11 cellular contexts compared by ENCODE assay signal in the genomic region with DNA sequence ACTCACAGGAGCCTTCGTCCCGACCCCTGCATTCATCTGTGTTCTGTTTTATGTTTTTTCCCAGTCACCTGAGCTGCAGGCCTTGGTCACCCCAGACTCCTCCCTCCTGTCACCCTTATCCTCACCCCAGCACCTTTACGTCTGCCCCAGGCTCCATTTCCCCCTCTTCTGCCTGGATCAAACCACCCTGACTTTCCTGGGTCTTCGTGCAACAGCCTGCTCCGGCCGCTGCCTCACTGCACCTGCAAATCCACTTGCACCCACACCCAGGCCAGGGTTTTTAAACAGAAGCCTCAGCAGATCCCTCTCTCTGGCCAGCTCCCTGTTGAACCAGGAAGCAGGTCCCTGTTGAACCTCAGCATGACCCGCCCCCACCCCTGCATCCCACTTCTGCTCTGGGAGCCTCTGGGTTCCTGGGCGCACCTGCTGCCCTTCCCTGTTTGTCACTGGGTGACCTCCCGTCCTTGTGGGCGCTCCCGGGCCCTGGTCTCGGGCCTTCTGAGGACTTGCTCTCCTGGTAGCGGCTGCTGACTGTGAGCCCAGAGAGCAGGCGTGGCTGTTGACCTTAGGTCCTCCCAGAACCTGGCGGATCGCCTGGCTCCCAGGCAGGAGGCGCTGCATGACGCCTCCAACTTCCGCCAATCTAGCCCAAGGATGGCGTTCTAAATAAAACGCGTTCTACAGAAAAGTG. TPM values are rescaled to one million over a fixed set of nuclear protein-coding genes. Genes with fewer than 3 reads are reported as not detected.
DNase-seq lines count a peak whose midpoint lies in the region; ATAC-seq and TF ChIP-seq lines count a peak whose summit lies in the region.
"Had no signal": no experiment of that assay in that cellular context is flagged by ENCODE, and none has a peak within 500 bp of the region (broad histone marks: within the 10 kb centered on the region; RNA-seq: fewer than 3 reads in every experiment).

No MANE protein-coding gene starts in this region.

- H3K9me3 ChIP-seq in esophagus (ENCODE audit: control insufficient read depth in 2 of 2, insufficient read depth in 1 of 2, low read depth in 1 of 2, low read length in 1 of 2) (no peaks in the 10 kb centered on the region), osteoblast (ENCODE audit: low read depth, low read length) (no peaks in the 10 kb centered on the region)

- ATAC-seq in HG03139 (IDR thresholded peaks at IDR 0.05; ENCODE audit: unreplicated experiment) (no peak), GM21423 (IDR thresholded peaks at IDR 0.05; ENCODE audit: unreplicated experiment) (no peak)

- H4K20me1 ChIP-seq in osteoblast (ENCODE audit: insufficient read depth, low read length), result no peaks in the 10 kb centered on the region

- DNase-seq in DMS53 treated with DMSO at 0.1 percent for 48 hours (lab: John Stamatoyannopoulos, UW; ENCODE audit: unreplicated experiment) (peak; percentile 73), NCI-H510A (lab: John Stamatoyannopoulos, UW) (peak; percentile 37), osteoblast (ENCODE audit: insufficient read length, low spot score, missing footprints) (peak; percentile 88), islet precursor cell (no peak), kidney glomerular epithelial cell (lab: John Stamatoyannopoulos, UW) (no peak)

- H3K27me3 ChIP-seq in esophagus (ENCODE audit: control insufficient read depth in 1 of 2, insufficient read depth in 2 of 2, low read length in 2 of 2) (no peaks in the 10 kb centered on the region), osteoblast (ENCODE audit: insufficient read depth, low read length) (peaks cover 4% of the 10 kb centered on the region)

- H2AFZ ChIP-seq in osteoblast (ENCODE audit: low read length), result no peak overlapping the region

- TF ChIP-seq CTCF in osteoblast (IDR thresholded peaks at IDR 0.05; ENCODE audit: extremely low read depth, low read depth, low read length), result no peak

- no peak overlapping the region for H3K4me2 ChIP-seq in osteoblast (ENCODE audit: insufficient read depth, low read length)

- 51 to 60% methylated on average over 22 of the region's 22 CpGs for WGBS in esophagus, 2 donors

- no peaks in the 10 kb centered on the region for H3K36me3 ChIP-seq in esophagus (ENCODE audit: control insufficient read depth in 2 of 2, insufficient read depth in 2 of 2, low read length in 1 of 2)
- H3K36me3 ChIP-seq in osteoblast (ENCODE audit: insufficient read depth, low read length), result no peaks in the 10 kb centered on the region

- no peak overlapping the region for H3K4me3 ChIP-seq in esophagus (ENCODE audit: low read depth in 1 of 2, low read length in 2 of 2)
- H3K4me3 ChIP-seq in osteoblast (ENCODE audit: insufficient read depth, low read length), result no peak overlapping the region
- H3K4me3 ChIP-seq: coronary artery had no signal

- H3K27ac ChIP-seq in esophagus (ENCODE audit: low read depth in 2 of 2, low read length in 1 of 2) (peak overlapping the region; percentile 61 to 77), osteoblast (ENCODE audit: low read depth, low read length) (no peak overlapping the region)
- H3K27ac ChIP-seq: coronary artery had no signal

- H3K79me2 ChIP-seq in osteoblast (ENCODE audit: insufficient read depth, low read length), result no peaks in the 10 kb centered on the region

- H3K4me1 ChIP-seq in esophagus (ENCODE audit: control insufficient read depth in 2 of 2, insufficient read depth in 2 of 2, low read length in 1 of 2), result peaks cover 0 to 9% of the 10 kb centered on the region in 2 donors
- H3K4me1 ChIP-seq in osteoblast (ENCODE audit: insufficient read depth, low read length), result no peaks in the 10 kb centered on the region

RNA-seq across cellular contexts. Expression of gene MAPK8IP2, which starts 12.8 kb away (rescaled TPM):
- polyA plus RNA-seq in esophagus, result under 1 TPM; 0.55 to 0.61 TPM
- 0.29 and 0.36 TPM in 2 replicates for total RNA-seq in osteoblast

RNA-seq across cellular contexts. Expression of gene ARSA, which starts 14.5 kb away (rescaled TPM):
- 10 to 100 TPM; 25.8 to 52.1 TPM for polyA plus RNA-seq in esophagus
- total RNA-seq in osteoblast, result 35.1 and 38.4 TPM in 2 replicates

RNA-seq across cellular contexts. Expression of gene CHKB, which starts 30.8 kb away (rescaled TPM):
- polyA plus RNA-seq in esophagus, result 100 to 1,000 TPM in 1 of 2 donors, 10 to 100 TPM in 1; 50.1 to 110 TPM
- 27.4 and 28.6 TPM in 2 replicates for total RNA-seq in osteoblast

RNA-seq across cellular contexts. Expression of gene CPT1B, which starts 35.2 kb away (rescaled TPM):
- 10 to 100 TPM in 1 of 2 donors, 1 to 10 TPM in 1; 9.4 to 55.5 TPM for polyA plus RNA-seq in esophagus
- 1.8 and 2.1 TPM in 2 replicates for total RNA-seq in osteoblast

RNA-seq across cellular contexts. Expression of gene SYCE3, which starts 50.7 kb away (rescaled TPM):
- under 1 TPM in 1 of 2 donors, not detected in 1; 0.32 TPM for polyA plus RNA-seq in esophagus
- not detected in 2 replicates for total RNA-seq in osteoblast
- total RNA-seq: neural crest cell, OCI-LY7 had no signal

Comparison
In these comparisons a context has a peak if more than half of its experiments do, and no peak if none do; other contexts are left out.
1. DNase-seq: peak in DMS53 treated with DMSO at 0.1 percent for 48 hours (single experiment), NCI-H510A (single experiment) and osteoblast (single experiment); none in islet precursor cell (single experiment) and kidney glomerular epithelial cell (single experiment).